In genomic region chr7:117970806-117971205, GRCh38 we compare ENCODE assay signal across 21 cellular contexts.
"Had no signal": no experiment of that assay in that cellular context is flagged by ENCODE, and none has a peak within 500 bp of the region (broad histone marks: within the 10 kb centered on the region; RNA-seq: fewer than 3 reads in every experiment).

No MANE protein-coding gene starts in this region.

- H3K27me3 Mint-ChIP-seq: effector memory CD8-positive, alpha-beta T cell; stimulated activated memory B cell treated with anti-CD40 and anti-IgM and Interleukin-4, amounts not matched to agents 10 μg/mL and 1 μg/mL and 100 μg/mL, for 72 hours; type B pancreatic cell had no signal

- H3K27ac ChIP-seq: left lung, prostate gland, skin epidermis, spleen, testis, tibial artery had no signal

- H3K4me3 ChIP-seq: left lung, prostate gland, skin epidermis, spleen, testis, tibial artery had no signal

- H3K9me3 Mint-ChIP-seq: type B pancreatic cell had no signal

- H3K27me3 ChIP-seq: left lung, spleen, testis, tibial artery had no signal

- H3K27ac Mint-ChIP-seq: effector memory CD8-positive, alpha-beta T cell; naive thymus-derived CD4-positive, alpha-beta T cell; nephron progenitor cell; stimulated activated memory B cell treated with anti-CD40 and anti-IgM and Interleukin-4, amounts not matched to agents 10 μg/mL and 1 μg/mL and 100 μg/mL, for 72 hours; type B pancreatic cell had no signal

- H3K4me1 Mint-ChIP-seq: naive thymus-derived CD4-positive, alpha-beta T cell; stimulated activated memory B cell treated with anti-CD40 and anti-IgM and Interleukin-4, amounts not matched to agents 10 μg/mL and 1 μg/mL and 100 μg/mL, for 72 hours had no signal

- H3K36me3 Mint-ChIP-seq: naive thymus-derived CD4-positive, alpha-beta T cell; stimulated activated memory B cell treated with anti-CD40 and anti-IgM and Interleukin-4, amounts not matched to agents 10 μg/mL and 1 μg/mL and 100 μg/mL, for 72 hours had no signal

- H3K4me3 Mint-ChIP-seq: effector memory CD8-positive, alpha-beta T cell; naive thymus-derived CD4-positive, alpha-beta T cell; nephron progenitor cell; stimulated activated memory B cell treated with anti-CD40 and anti-IgM and Interleukin-4, amounts not matched to agents 10 μg/mL and 1 μg/mL and 100 μg/mL, for 72 hours; type B pancreatic cell had no signal

- ATAC-seq: effector memory CD8-positive, alpha-beta T cell; left cardiac atrium; left lung; naive thymus-derived CD4-positive, alpha-beta T cell; right cardiac atrium; stimulated activated memory B cell treated with anti-CD40 and anti-IgM and Interleukin-4, amounts not matched to agents 10 μg/mL and 1 μg/mL and 100 μg/mL, for 72 hours; stimulated activated naive CD8-positive, alpha-beta T cell treated with anti-CD3 and anti-CD28 coated beads, Interleukin-15, Interleukin-2, amounts not matched to agents 100 U/mL and 50 U/mL, for 24 hours had no signal

- DNase-seq: cortex of kidney; effector memory CD8-positive, alpha-beta T cell; head of caudate nucleus; left cardiac atrium; left lung; mesendoderm; midbrain; naive thymus-derived CD4-positive, alpha-beta T cell; nephron progenitor cell; nucleus accumbens; right cardiac atrium; spleen; stimulated activated CD4-positive, alpha-beta T cell treated with anti-CD3 and anti-CD28 coated beads, Interleukin-4, amount 100 ng/mL, for 4 hours; stimulated activated naive CD8-positive, alpha-beta T cell treated with anti-CD3 and anti-CD28 coated beads, Interleukin-15, Interleukin-2, amounts not matched to agents 100 U/mL and 50 U/mL, for 24 hours; substantia nigra; testis; tibial artery had no signal

- H3K36me3 ChIP-seq: left lung, prostate gland, spleen, tibial artery had no signal

- H3K4me1 ChIP-seq: left lung, prostate gland, spleen had no signal
